ENCODE assay signal across 8 cellular contexts in genomic region chr11:105862736-105863367, GRCh38.
DNase-seq lines count a peak whose midpoint lies in the region; ATAC-seq, FAIRE-seq and TF ChIP-seq lines count a peak whose summit lies in the region.

No MANE protein-coding gene starts in this region.

- no peak overlapping the region for H3K4me3 ChIP-seq in astrocyte of the spinal cord (ENCODE audit: low read depth, low read length)

- TF ChIP-seq POLR2A in GM12891 (IDR thresholded peaks at IDR 0.05; ENCODE audit: low read depth, low read length) = no peak

- intact Hi-C loops in left colon (cut with DNase I, micrococcal nuclease) = no loop called here

- peak; percentile 56 for TF ChIP-seq CTCF in astrocyte of the spinal cord (IDR thresholded peaks at IDR 0.05; ENCODE audit: low read depth, low read length)

- ATAC-seq in HG03025 (IDR thresholded peaks at IDR 0.05; ENCODE audit: low FRiP score, unreplicated experiment) = peak; percentile 69
- peak; percentile 65 for ATAC-seq in left colon

- no peak for FAIRE-seq in GM12891 (lab: Jason Lieb, UNC)

- in situ Hi-C loops in astrocyte of the spinal cord (cut with HindIII; ENCODE audit: low sequenced_read_pairs) = no loop called here

- DNase-seq in stimulated activated CD4-positive, alpha-beta T cell treated with anti-CD3 and anti-CD28 coated beads, Interleukin-4, amount 100 ng/mL, for 24 hours = peak; percentile 4
- no peak for DNase-seq in stimulated activated CD4-positive, alpha-beta T cell treated with anti-CD3 and anti-CD28 coated beads, Interleukin-1b, Interleukin-23, amount 100 ng/mL, for 48 hours
- DNase-seq in NCI-H2227 treated with DMSO at 0.1 percent for 48 hours (lab: John Stamatoyannopoulos, UW) = peak; percentile 59
- peak; percentile 65 for DNase-seq in astrocyte of the spinal cord (ENCODE audit: low read depth, low spot score)
- DNase-seq in left colon = no peak
- no peak for DNase-seq in GM12891 (ENCODE audit: insufficient read length, low spot score)
- no peak for DNase-seq in COLO668 (lab: John Stamatoyannopoulos, UW; ENCODE audit: unreplicated experiment)

TF ChIP-seq in GM12891, 5 proteins besides CTCF, POLR2A, EP300 and RAD21:
- TF ChIP-seq TAF1 (IDR thresholded peaks at IDR 0.05; ENCODE audit: low read depth, low read length) (no peak), POU2F2 (IDR thresholded peaks at IDR 0.05; ENCODE audit: low read depth, low read length) (no peak), SPI1 (IDR thresholded peaks at IDR 0.05; ENCODE audit: low read depth, low read length) (no peak), PAX5 (IDR thresholded peaks at IDR 0.05; ENCODE audit: insufficient read depth, low read length, severe bottlenecking) (no peak), POLR2AphosphoS5 (IDR thresholded peaks at IDR 0.05; ENCODE audit: low read depth, low read length) (no peak)

Comparison
In these comparisons a context has a peak if more than half of its experiments do, and no peak if none do; other contexts are left out.
1. DNase-seq: peak in stimulated activated CD4-positive, alpha-beta T cell treated with anti-CD3 and anti-CD28 coated beads, Interleukin-4, amount 100 ng/mL, for 24 hours (single experiment), NCI-H2227 treated with DMSO at 0.1 percent for 48 hours (single experiment) and astrocyte of the spinal cord (single experiment); none in stimulated activated CD4-positive, alpha-beta T cell treated with anti-CD3 and anti-CD28 coated beads, Interleukin-1b, Interleukin-23, amount 100 ng/mL, for 48 hours (single experiment), left colon (0 of 2), GM12891 (single experiment) and COLO668 (single experiment).